Comparison of ENCODE assay signal across 8 cellular contexts in the genomic region with DNA sequence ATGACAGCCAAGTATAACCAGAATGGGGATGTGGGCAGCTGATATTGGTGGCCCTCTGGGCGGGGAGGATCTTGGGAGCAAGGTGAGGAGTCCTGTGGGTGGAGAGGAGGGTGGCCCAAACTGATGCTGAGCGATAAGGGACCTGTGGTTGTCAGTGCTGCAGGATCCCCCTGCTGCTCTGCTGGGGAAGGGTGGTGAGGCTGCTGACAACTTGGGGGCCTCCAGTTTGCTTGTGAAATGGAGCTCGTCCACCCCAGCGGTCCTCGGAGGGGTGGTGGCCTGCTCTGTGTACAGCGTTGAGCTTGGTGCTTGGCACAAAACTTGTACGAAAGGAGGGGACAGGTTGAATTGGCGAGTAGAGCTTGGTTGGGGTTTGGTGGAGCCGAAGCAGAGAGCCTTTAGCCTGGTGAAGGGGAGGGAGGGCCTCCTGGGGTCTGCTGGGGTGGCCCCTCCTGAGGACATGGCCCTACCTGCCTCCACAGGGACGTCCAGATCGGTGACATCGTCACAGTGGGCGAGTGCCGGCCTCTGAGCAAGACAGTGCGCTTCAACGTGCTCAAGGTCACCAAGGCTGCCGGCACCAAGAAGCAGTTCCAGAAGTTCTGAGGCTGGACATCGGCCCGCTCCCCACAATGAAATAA. TPM values are rescaled to one million over a fixed set of nuclear protein-coding genes. Genes with fewer than 3 reads are reported as not detected.
A peak's percentile ranks its signal among the peaks of the same experiment; 100 is the strongest.
DNase-seq lines count a peak whose midpoint lies in the region; ATAC-seq and TF ChIP-seq lines count a peak whose summit lies in the region.
"Had no signal": no experiment of that assay in that cellular context is flagged by ENCODE, and none has a peak within 500 bp of the region (broad histone marks: within the 10 kb centered on the region; RNA-seq: fewer than 3 reads in every experiment).

No MANE protein-coding gene starts in this region.

- ATAC-seq in stimulated activated naive B cell treated with anti-CD40 and anti-IgM and Interleukin-4, amounts not matched to agents 10 μg/mL and 1 μg/mL and 100 μg/mL, for 72 hours (replicated peaks): no peak
- ATAC-seq in GM19463 (IDR thresholded peaks at IDR 0.05; ENCODE audit: unreplicated experiment) (no peak), GM18867 (IDR thresholded peaks at IDR 0.05; ENCODE audit: unreplicated experiment) (no peak)

- H3K4me1 Mint-ChIP-seq in activated CD4-positive, alpha-beta T cell treated with anti-CD3 and anti-CD28 coated beads, Interleukin-2, amount 10 ng/mL, durations not matched to agents 7 days and 5 days: peaks cover 51% of the 10 kb centered on the region
- peaks cover 28% of the 10 kb centered on the region for H3K4me1 Mint-ChIP-seq in endothelial cell (ENCODE audit: unreplicated experiment)
- peaks cover 33 to 40% of the 10 kb centered on the region in 2 donors for H3K4me1 Mint-ChIP-seq in stimulated activated naive B cell treated with anti-CD40 and anti-IgM and Interleukin-4, amounts not matched to agents 10 μg/mL and 1 μg/mL and 100 μg/mL, for 72 hours

- H3K9me3 Mint-ChIP-seq in activated CD4-positive, alpha-beta T cell treated with anti-CD3 and anti-CD28 coated beads, Interleukin-2, amount 10 ng/mL, durations not matched to agents 7 days and 5 days: no peaks in the 10 kb centered on the region
- no peaks in the 10 kb centered on the region for H3K9me3 Mint-ChIP-seq in endothelial cell (ENCODE audit: unreplicated experiment)
- H3K9me3 Mint-ChIP-seq in stimulated activated naive B cell treated with anti-CD40 and anti-IgM and Interleukin-4, amounts not matched to agents 10 μg/mL and 1 μg/mL and 100 μg/mL, for 72 hours: no peaks in the 10 kb centered on the region

- DNase-seq in HFF-Myc (ENCODE audit: extremely low read depth, low read depth) (no peak), endothelial cell (ENCODE audit: low spot score) (no peak), GM03348 (ENCODE audit: low spot score) (no peak)
- DNase-seq in activated CD4-positive, alpha-beta T cell treated with anti-CD3 and anti-CD28 coated beads, Interleukin-2, amount 10 ng/mL, durations not matched to agents 7 days and 5 days: no peak
- no peak for DNase-seq in stimulated activated naive B cell treated with anti-CD40 and anti-IgM and Interleukin-4, amounts not matched to agents 10 μg/mL and 1 μg/mL and 100 μg/mL, for 72 hours
- DNase-seq: T-helper 9 cell had no signal

- no peaks in the 10 kb centered on the region for H3K27me3 Mint-ChIP-seq in activated CD4-positive, alpha-beta T cell treated with anti-CD3 and anti-CD28 coated beads, Interleukin-2, amount 10 ng/mL, durations not matched to agents 7 days and 5 days
- peaks cover 10% of the 10 kb centered on the region for H3K27me3 Mint-ChIP-seq in endothelial cell (ENCODE audit: unreplicated experiment)
- no peaks in the 10 kb centered on the region for H3K27me3 Mint-ChIP-seq in stimulated activated naive B cell treated with anti-CD40 and anti-IgM and Interleukin-4, amounts not matched to agents 10 μg/mL and 1 μg/mL and 100 μg/mL, for 72 hours

- H3K4me3 ChIP-seq in HFF-Myc (replicated peaks; ENCODE audit: low read depth, low read length): peak overlapping the region; percentile 78

- CTCF ChIA-PET in activated CD4-positive, alpha-beta T cell treated with anti-CD3 and anti-CD28 coated beads, Interleukin-2, amount 10 ng/mL, durations not matched to agents 7 days and 5 days (lab: Charles Lee): interaction anchor here (1.0 to 1.5 kb wide), 6 partner anchors 23 to 180 kb away, joined by 4 to 6 read pairs (median 4); partner anchors contain the start of gene RCN3

- H3K27ac Mint-ChIP-seq in activated CD4-positive, alpha-beta T cell treated with anti-CD3 and anti-CD28 coated beads, Interleukin-2, amount 10 ng/mL, durations not matched to agents 7 days and 5 days: peak overlapping the region; percentile 99
- peak overlapping the region; percentile 64 for H3K27ac Mint-ChIP-seq in endothelial cell (ENCODE audit: unreplicated experiment)
- peak overlapping the region; percentile 99 for H3K27ac Mint-ChIP-seq in stimulated activated naive B cell treated with anti-CD40 and anti-IgM and Interleukin-4, amounts not matched to agents 10 μg/mL and 1 μg/mL and 100 μg/mL, for 72 hours

- peaks cover 44% of the 10 kb centered on the region for H3K36me3 Mint-ChIP-seq in activated CD4-positive, alpha-beta T cell treated with anti-CD3 and anti-CD28 coated beads, Interleukin-2, amount 10 ng/mL, durations not matched to agents 7 days and 5 days (ENCODE audit: low read depth)
- peaks cover 18% of the 10 kb centered on the region for H3K36me3 Mint-ChIP-seq in endothelial cell (ENCODE audit: low read depth, unreplicated experiment)
- H3K36me3 Mint-ChIP-seq in stimulated activated naive B cell treated with anti-CD40 and anti-IgM and Interleukin-4, amounts not matched to agents 10 μg/mL and 1 μg/mL and 100 μg/mL, for 72 hours: peaks cover 42 to 47% of the 10 kb centered on the region in 2 donors

- peak overlapping the region; percentile 100 for H3K4me3 Mint-ChIP-seq in activated CD4-positive, alpha-beta T cell treated with anti-CD3 and anti-CD28 coated beads, Interleukin-2, amount 10 ng/mL, durations not matched to agents 7 days and 5 days
- H3K4me3 Mint-ChIP-seq in endothelial cell (ENCODE audit: unreplicated experiment): peak overlapping the region; percentile 78
- H3K4me3 Mint-ChIP-seq in stimulated activated naive B cell treated with anti-CD40 and anti-IgM and Interleukin-4, amounts not matched to agents 10 μg/mL and 1 μg/mL and 100 μg/mL, for 72 hours: peak overlapping the region; percentile 98 to 100

- TF ChIP-seq CTCF in HFF-Myc (IDR thresholded peaks at IDR 0.05; ENCODE audit: low read depth, low read length, missing control alignments) (no peak), endothelial cell (IDR thresholded peaks at IDR 0.05; ENCODE audit: unreplicated experiment) (no peak)

- POLR2A ChIA-PET in activated CD4-positive, alpha-beta T cell treated with anti-CD3 and anti-CD28 coated beads, Interleukin-2, amount 10 ng/mL, durations not matched to agents 7 days and 5 days (lab: Charles Lee): interaction anchor here (1.8 kb wide), 1 partner anchor 10 kb away, joined by 7 read pairs; no protein-coding TSS in a partner anchor

RNA-seq across cellular contexts. Expression of gene RPS11, which starts 2.9 kb away (rescaled TPM):
- 1,000 to 10,000 TPM; 1,996 to 2,084 TPM for total RNA-seq in activated CD4-positive, alpha-beta T cell treated with anti-CD3 and anti-CD28 coated beads, Interleukin-2, amount 10 ng/mL, durations not matched to agents 7 days and 5 days
- total RNA-seq in endothelial cell (ENCODE audit: unreplicated experiment): 2,099 TPM

RNA-seq across cellular contexts. Expression of gene RPL13A, which starts 11.7 kb away (rescaled TPM):
- 1,000 to 10,000 TPM; 2,327 to 2,349 TPM for total RNA-seq in activated CD4-positive, alpha-beta T cell treated with anti-CD3 and anti-CD28 coated beads, Interleukin-2, amount 10 ng/mL, durations not matched to agents 7 days and 5 days
- total RNA-seq in endothelial cell (ENCODE audit: unreplicated experiment): 2,762 TPM

RNA-seq across cellular contexts. Expression of gene FCGRT, which starts 13.3 kb away (rescaled TPM):
- 10 to 100 TPM; 25.0 to 27.4 TPM for total RNA-seq in activated CD4-positive, alpha-beta T cell treated with anti-CD3 and anti-CD28 coated beads, Interleukin-2, amount 10 ng/mL, durations not matched to agents 7 days and 5 days
- total RNA-seq in endothelial cell (ENCODE audit: unreplicated experiment): 127 TPM

RNA-seq across cellular contexts. Expression of gene FLT3LG, which starts 25.1 kb away (rescaled TPM):
- total RNA-seq in activated CD4-positive, alpha-beta T cell treated with anti-CD3 and anti-CD28 coated beads, Interleukin-2, amount 10 ng/mL, durations not matched to agents 7 days and 5 days: 100 to 1,000 TPM; 348 to 355 TPM
- total RNA-seq in endothelial cell (ENCODE audit: unreplicated experiment): 1.4 TPM

RNA-seq across cellular contexts. Expression of gene RCN3, which starts 28.7 kb away (rescaled TPM):
- 1 to 10 TPM; 4.2 TPM for total RNA-seq in activated CD4-positive, alpha-beta T cell treated with anti-CD3 and anti-CD28 coated beads, Interleukin-2, amount 10 ng/mL, durations not matched to agents 7 days and 5 days
- 19.4 TPM for total RNA-seq in endothelial cell (ENCODE audit: unreplicated experiment)
